1 cellular context compared by ENCODE assay signal in the genomic region with DNA sequence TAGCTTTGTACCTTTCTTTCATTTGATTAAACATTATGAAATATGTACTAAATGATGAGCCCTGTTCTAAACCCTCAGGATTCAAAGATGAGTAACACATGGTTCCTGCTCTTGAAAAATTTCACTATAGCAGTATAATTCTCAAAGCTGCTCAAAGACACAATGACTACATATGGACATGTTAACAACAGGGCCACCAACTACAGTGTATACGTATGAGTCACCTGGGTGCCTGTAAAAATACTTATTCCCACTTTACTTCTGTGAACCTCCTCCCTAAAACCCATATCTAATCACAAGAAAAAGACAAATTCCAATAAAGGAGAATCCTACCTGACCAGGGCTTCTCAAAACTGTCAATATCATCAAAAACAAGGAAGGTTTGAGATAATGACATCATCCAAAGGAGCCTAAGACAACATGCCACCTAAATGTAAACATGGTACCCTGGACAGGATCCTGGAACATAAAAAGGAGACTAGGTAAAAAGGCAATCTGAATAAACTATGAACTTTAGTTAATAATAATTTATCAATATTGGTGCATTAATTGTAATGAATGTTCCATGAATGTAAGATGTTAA.
A peak's percentile ranks its signal among the peaks of the same experiment; 100 is the strongest.
TF ChIP-seq lines count a peak whose summit lies in the region.

No MANE protein-coding gene starts in this region.

TF ChIP-seq in HEK293, 187 proteins besides CTCF, POLR2A, EP300 and RAD21 (continued from another document):
- TF ChIP-seq, protein P1, sequence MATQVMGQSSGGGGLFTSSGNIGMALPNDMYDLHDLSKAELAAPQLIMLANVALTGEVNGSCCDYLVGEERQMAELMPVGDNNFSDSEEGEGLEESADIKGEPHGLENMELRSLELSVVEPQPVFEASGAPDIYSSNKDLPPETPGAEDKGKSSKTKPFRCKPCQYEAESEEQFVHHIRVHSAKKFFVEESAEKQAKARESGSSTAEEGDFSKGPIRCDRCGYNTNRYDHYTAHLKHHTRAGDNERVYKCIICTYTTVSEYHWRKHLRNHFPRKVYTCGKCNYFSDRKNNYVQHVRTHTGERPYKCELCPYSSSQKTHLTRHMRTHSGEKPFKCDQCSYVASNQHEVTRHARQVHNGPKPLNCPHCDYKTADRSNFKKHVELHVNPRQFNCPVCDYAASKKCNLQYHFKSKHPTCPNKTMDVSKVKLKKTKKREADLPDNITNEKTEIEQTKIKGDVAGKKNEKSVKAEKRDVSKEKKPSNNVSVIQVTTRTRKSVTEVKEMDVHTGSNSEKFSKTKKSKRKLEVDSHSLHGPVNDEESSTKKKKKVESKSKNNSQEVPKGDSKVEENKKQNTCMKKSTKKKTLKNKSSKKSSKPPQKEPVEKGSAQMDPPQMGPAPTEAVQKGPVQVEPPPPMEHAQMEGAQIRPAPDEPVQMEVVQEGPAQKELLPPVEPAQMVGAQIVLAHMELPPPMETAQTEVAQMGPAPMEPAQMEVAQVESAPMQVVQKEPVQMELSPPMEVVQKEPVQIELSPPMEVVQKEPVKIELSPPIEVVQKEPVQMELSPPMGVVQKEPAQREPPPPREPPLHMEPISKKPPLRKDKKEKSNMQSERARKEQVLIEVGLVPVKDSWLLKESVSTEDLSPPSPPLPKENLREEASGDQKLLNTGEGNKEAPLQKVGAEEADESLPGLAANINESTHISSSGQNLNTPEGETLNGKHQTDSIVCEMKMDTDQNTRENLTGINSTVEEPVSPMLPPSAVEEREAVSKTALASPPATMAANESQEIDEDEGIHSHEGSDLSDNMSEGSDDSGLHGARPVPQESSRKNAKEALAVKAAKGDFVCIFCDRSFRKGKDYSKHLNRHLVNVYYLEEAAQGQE (tag by site-specific recombination; IDR thresholded peaks at IDR 0.05) = no peak
- TF ChIP-seq ZNF785 (tag by site-specific recombination; IDR thresholded peaks at IDR 0.05) = no peak
- TF ChIP-seq ZNF335 (tag by site-specific recombination; conservative IDR thresholded peaks at IDR 0.05) = 0 out of 2 replicates have a peak, but pooled peaks have one; percentile 19
- TF ChIP-seq, protein P2, sequence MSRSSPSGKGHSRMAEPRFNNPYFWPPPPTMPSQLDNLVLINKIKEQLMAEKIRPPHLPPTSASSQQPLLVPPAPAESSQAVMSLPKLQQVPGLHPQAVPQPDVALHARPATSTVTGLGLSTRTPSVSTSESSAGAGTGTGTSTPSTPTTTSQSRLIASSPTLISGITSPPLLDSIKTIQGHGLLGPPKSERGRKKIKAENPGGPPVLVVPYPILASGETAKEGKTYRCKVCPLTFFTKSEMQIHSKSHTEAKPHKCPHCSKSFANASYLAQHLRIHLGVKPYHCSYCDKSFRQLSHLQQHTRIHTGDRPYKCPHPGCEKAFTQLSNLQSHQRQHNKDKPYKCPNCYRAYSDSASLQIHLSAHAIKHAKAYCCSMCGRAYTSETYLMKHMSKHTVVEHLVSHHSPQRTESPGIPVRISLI (tag by site-specific recombination; IDR thresholded peaks at IDR 0.05) = no peak
- TF ChIP-seq ZNF223 (tag by site-specific recombination; IDR thresholded peaks at IDR 0.05) = no peak
- no peak for TF ChIP-seq ZNF366 (tag by site-specific recombination; conservative IDR thresholded peaks at IDR 0.05)
- TF ChIP-seq MEIS1 (CRISPR knock-in tag; IDR thresholded peaks at IDR 0.05; ENCODE audit: borderline replicate concordance) = no peak
- TF ChIP-seq ZNF544 (tag by site-specific recombination; IDR thresholded peaks at IDR 0.05) = no peak
- TF ChIP-seq ZNF202 (tag by site-specific recombination; IDR thresholded peaks at IDR 0.05; ENCODE audit: borderline replicate concordance) = no peak
- TF ChIP-seq ELK4 (IDR thresholded peaks at IDR 0.05; ENCODE audit: borderline replicate concordance, low read depth, low read length) = no peak
- TF ChIP-seq, protein P3, sequence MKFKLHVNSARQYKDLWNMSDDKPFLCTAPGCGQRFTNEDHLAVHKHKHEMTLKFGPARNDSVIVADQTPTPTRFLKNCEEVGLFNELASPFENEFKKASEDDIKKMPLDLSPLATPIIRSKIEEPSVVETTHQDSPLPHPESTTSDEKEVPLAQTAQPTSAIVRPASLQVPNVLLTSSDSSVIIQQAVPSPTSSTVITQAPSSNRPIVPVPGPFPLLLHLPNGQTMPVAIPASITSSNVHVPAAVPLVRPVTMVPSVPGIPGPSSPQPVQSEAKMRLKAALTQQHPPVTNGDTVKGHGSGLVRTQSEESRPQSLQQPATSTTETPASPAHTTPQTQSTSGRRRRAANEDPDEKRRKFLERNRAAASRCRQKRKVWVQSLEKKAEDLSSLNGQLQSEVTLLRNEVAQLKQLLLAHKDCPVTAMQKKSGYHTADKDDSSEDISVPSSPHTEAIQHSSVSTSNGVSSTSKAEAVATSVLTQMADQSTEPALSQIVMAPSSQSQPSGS (tag by site-specific recombination; IDR thresholded peaks at IDR 0.05; ENCODE audit: low read depth) = peak; percentile 60
- no peak for TF ChIP-seq SP7 (tag by site-specific recombination; IDR thresholded peaks at IDR 0.05)
- TF ChIP-seq, protein P4, sequence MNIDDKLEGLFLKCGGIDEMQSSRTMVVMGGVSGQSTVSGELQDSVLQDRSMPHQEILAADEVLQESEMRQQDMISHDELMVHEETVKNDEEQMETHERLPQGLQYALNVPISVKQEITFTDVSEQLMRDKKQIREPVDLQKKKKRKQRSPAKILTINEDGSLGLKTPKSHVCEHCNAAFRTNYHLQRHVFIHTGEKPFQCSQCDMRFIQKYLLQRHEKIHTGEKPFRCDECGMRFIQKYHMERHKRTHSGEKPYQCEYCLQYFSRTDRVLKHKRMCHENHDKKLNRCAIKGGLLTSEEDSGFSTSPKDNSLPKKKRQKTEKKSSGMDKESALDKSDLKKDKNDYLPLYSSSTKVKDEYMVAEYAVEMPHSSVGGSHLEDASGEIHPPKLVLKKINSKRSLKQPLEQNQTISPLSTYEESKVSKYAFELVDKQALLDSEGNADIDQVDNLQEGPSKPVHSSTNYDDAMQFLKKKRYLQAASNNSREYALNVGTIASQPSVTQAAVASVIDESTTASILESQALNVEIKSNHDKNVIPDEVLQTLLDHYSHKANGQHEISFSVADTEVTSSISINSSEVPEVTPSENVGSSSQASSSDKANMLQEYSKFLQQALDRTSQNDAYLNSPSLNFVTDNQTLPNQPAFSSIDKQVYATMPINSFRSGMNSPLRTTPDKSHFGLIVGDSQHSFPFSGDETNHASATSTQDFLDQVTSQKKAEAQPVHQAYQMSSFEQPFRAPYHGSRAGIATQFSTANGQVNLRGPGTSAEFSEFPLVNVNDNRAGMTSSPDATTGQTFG (tag by site-specific recombination; IDR thresholded peaks at IDR 0.05; ENCODE audit: borderline replicate concordance) = no peak
- TF ChIP-seq ZNF37A (tag by site-specific recombination; IDR thresholded peaks at IDR 0.05) = no peak
- no peak for TF ChIP-seq MYNN (tag by site-specific recombination; IDR thresholded peaks at IDR 0.05; ENCODE audit: borderline replicate concordance)
- no peak for TF ChIP-seq ZNF600 (tag by site-specific recombination; IDR thresholded peaks at IDR 0.05)
